In the genomic region with DNA sequence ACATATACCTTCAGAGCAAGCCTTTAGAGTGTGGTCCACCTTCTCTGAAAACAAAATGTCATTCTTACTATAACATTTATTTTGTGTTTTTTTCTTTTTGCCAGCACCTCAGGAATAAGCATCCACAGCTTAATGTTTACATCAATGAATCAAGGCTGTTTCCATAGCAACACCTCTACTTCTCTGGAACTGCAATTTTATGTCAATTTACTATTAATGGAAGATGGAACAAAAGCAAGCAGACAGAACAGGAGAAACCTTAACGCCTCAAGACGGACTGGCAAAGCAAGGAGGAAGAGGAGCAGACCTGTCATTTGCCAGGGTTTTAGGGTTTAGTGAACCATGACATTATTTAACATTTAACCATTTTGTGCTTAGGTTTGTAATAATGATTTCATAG, we compare ENCODE assay signal across 27 cellular contexts.
"Had no signal": no experiment of that assay in that cellular context is flagged by ENCODE, and none has a peak within 500 bp of the region (broad histone marks: within the 10 kb centered on the region; RNA-seq: fewer than 3 reads in every experiment).

No MANE protein-coding gene starts in this region.

- DNase-seq: activated CD4-positive, alpha-beta memory T cell treated with anti-CD3 and anti-CD28 coated beads for 36 hours; activated CD4-positive, alpha-beta T cell treated with anti-CD3 and anti-CD28 coated beads, Interleukin-2, amount 10 ng/mL, durations not matched to agents 7 days and 5 days; activated CD4-positive, CD25-positive, alpha-beta regulatory T cell; activated CD8-positive, alpha-beta memory T cell treated with anti-CD3 and anti-CD28 coated beads for 24 hours; activated effector memory CD4-positive, alpha-beta T cell treated with anti-CD3 and anti-CD28 coated beads, Interleukin-2, amount 50 U/mL, for 16 hours; activated naive CD4-positive, alpha-beta T cell treated with Interleukin-2 at 50 U/mL for 16 hours; activated naive CD8-positive, alpha-beta T cell treated with anti-CD3 and anti-CD28 coated beads, Interleukin-2, amount 50 U/mL, for 24 hours; activated T-cell treated with anti-CD3 and anti-CD28 coated beads, Interleukin-2, amount 50 U/mL, for 4 hours; amniotic stem cell; body of pancreas; MG63; MV-4-11; NCI-H1105; NCI-H187 treated with DMSO at 0.1 percent for 48 hours; NCI-H2081 treated with DMSO at 0.1 percent for 48 hours; NCI-H446; NCI-H524; NCI-H82; SIG-M5; T-cell; T-helper 2 cell; T1000 had no signal

- H3K36me3 ChIP-seq: ascending aorta, MG63 had no signal

- H3K4me3 ChIP-seq: ascending aorta, body of pancreas, MG63, SK-N-MC had no signal

- H3K9me3 ChIP-seq: ascending aorta, body of pancreas, MG63 had no signal

- H3K4me1 ChIP-seq: ascending aorta, body of pancreas had no signal

- H3K9me3 Mint-ChIP-seq: activated CD4-positive, alpha-beta memory T cell treated with anti-CD3 and anti-CD28 coated beads for 36 hours; activated CD4-positive, alpha-beta T cell treated with anti-CD3 and anti-CD28 coated beads, Interleukin-2, amount 10 ng/mL, durations not matched to agents 7 days and 5 days; activated naive CD4-positive, alpha-beta T cell treated with anti-CD3 and anti-CD28 coated beads, Interleukin-2, amount 50 U/mL, for 72 hours; activated naive CD8-positive, alpha-beta T cell treated with anti-CD3 and anti-CD28 coated beads, Interleukin-2, amount 50 U/mL, for 24 hours; activated T-cell treated with anti-CD3 and anti-CD28 coated beads, Interleukin-2, amount 50 U/mL, for 4 hours; T-cell had no signal

- H3K27ac ChIP-seq: ascending aorta, body of pancreas, SK-N-MC, VCaP had no signal

- H3K27ac Mint-ChIP-seq: activated CD4-positive, alpha-beta memory T cell treated with anti-CD3 and anti-CD28 coated beads for 36 hours; activated CD4-positive, alpha-beta T cell treated with anti-CD3 and anti-CD28 coated beads, Interleukin-2, amount 10 ng/mL, durations not matched to agents 7 days and 5 days; activated naive CD4-positive, alpha-beta T cell treated with anti-CD3 and anti-CD28 coated beads, Interleukin-2, amount 50 U/mL, for 72 hours; activated naive CD8-positive, alpha-beta T cell treated with anti-CD3 and anti-CD28 coated beads, Interleukin-2, amount 50 U/mL, for 24 hours; T-cell had no signal

- FAIRE-seq: TTC549 had no signal

- H3K27me3 ChIP-seq: ascending aorta, MG63 had no signal

- H3K36me3 Mint-ChIP-seq: activated CD4-positive, alpha-beta memory T cell treated with anti-CD3 and anti-CD28 coated beads for 36 hours; activated naive CD4-positive, alpha-beta T cell treated with anti-CD3 and anti-CD28 coated beads, Interleukin-2, amount 50 U/mL, for 72 hours; T-cell had no signal

- H3K4me1 Mint-ChIP-seq: activated CD4-positive, alpha-beta T cell treated with anti-CD3 and anti-CD28 coated beads, Interleukin-2, amount 10 ng/mL, durations not matched to agents 7 days and 5 days; activated naive CD8-positive, alpha-beta T cell treated with anti-CD3 and anti-CD28 coated beads, Interleukin-2, amount 50 U/mL, for 24 hours; T-cell had no signal

- ATAC-seq: activated naive CD4-positive, alpha-beta T cell treated with anti-CD3 and anti-CD28 coated beads, Interleukin-2, amount 50 U/mL, for 72 hours; activated naive CD8-positive, alpha-beta T cell treated with anti-CD3 and anti-CD28 coated beads, Interleukin-2, amount 50 U/mL, for 24 hours; activated T-cell treated with anti-CD3 and anti-CD28 coated beads, Interleukin-2, amount 50 U/mL, for 4 hours; body of pancreas; T-cell had no signal

- H3K4me3 Mint-ChIP-seq: activated CD4-positive, alpha-beta memory T cell treated with anti-CD3 and anti-CD28 coated beads for 36 hours; activated CD4-positive, alpha-beta T cell treated with anti-CD3 and anti-CD28 coated beads, Interleukin-2, amount 10 ng/mL, durations not matched to agents 7 days and 5 days; activated naive CD8-positive, alpha-beta T cell treated with anti-CD3 and anti-CD28 coated beads, Interleukin-2, amount 50 U/mL, for 24 hours; activated T-cell treated with anti-CD3 and anti-CD28 coated beads, Interleukin-2, amount 50 U/mL, for 4 hours; T-cell had no signal
